In the genomic region with DNA sequence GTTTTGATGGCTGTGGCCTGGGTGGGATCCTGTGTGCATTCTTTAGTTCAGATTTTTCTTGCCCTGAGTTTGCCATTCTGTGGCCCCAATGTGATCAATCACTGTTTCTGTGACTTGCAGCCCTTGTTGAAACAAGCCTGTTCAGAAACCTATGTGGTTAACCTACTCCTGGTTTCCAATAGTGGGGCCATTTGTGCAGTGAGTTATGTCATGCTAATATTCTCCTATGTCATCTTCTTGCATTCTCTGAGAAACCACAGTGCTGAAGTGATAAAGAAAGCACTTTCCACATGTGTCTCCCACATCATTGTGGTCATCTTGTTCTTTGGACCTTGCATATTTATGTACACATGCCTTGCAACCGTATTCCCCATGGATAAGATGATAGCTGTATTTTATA, we compare ENCODE assay signal across 33 cellular contexts. TPM values are rescaled to one million over a fixed set of nuclear protein-coding genes. Genes with fewer than 3 reads are reported as not detected.
DNase-seq lines count a peak whose midpoint lies in the region; ATAC-seq, FAIRE-seq and TF ChIP-seq lines count a peak whose summit lies in the region.
"Had no signal": no experiment of that assay in that cellular context is flagged by ENCODE, and none has a peak within 500 bp of the region (broad histone marks: within the 10 kb centered on the region; RNA-seq: fewer than 3 reads in every experiment).

No MANE protein-coding gene starts in this region.

- H3K36me3 Mint-ChIP-seq in type B pancreatic cell: peaks cover 3% of the 10 kb centered on the region
- H3K36me3 Mint-ChIP-seq: activated CD4-positive, alpha-beta memory T cell treated with anti-CD3 and anti-CD28 coated beads for 36 hours; stimulated activated memory B cell treated with anti-CD40 and anti-IgM and Interleukin-4, amounts not matched to agents 10 μg/mL and 1 μg/mL and 100 μg/mL, for 72 hours had no signal

- FAIRE-seq in GM12891 (lab: Jason Lieb, UNC): no peak
- FAIRE-seq: HepG2 had no signal

- TF ChIP-seq POLR2A in GM12891 (IDR thresholded peaks at IDR 0.05; ENCODE audit: low read depth, low read length): no peak

- H3K4me1 Mint-ChIP-seq in type B pancreatic cell (ENCODE audit: unreplicated experiment): no peaks in the 10 kb centered on the region
- H3K4me1 Mint-ChIP-seq: naive thymus-derived CD4-positive, alpha-beta T cell; stimulated activated memory B cell treated with anti-CD40 and anti-IgM and Interleukin-4, amounts not matched to agents 10 μg/mL and 1 μg/mL and 100 μg/mL, for 72 hours had no signal

- DNase-seq in NOMO-1 treated with DMSO at 0.1 percent for 48 hours (lab: John Stamatoyannopoulos, UW; ENCODE audit: unreplicated experiment): peak; percentile 37
- DNase-seq in NOMO-1 treated with dmso at 0.1 percent for 144 hours (lab: John Stamatoyannopoulos, UW; ENCODE audit: unreplicated experiment): no peak
- no peak for DNase-seq in GM12891 (ENCODE audit: insufficient read length, low spot score)
- no peak for DNase-seq in type B pancreatic cell (ENCODE audit: extremely low spot score, unreplicated experiment)
- no peak for DNase-seq in posterior vena cava (ENCODE audit: low spot score)
- no peak for DNase-seq in NCI-H446 (lab: John Stamatoyannopoulos, UW)
- DNase-seq: activated CD4-positive, alpha-beta memory T cell treated with anti-CD3 and anti-CD28 coated beads for 36 hours; activated CD4-positive, CD25-positive, alpha-beta regulatory T cell treated with anti-CD3 and anti-CD28 coated beads, Interleukin-2, amount 50 U/mL, for 72 hours; activated CD8-positive, alpha-beta memory T cell treated with anti-CD3 and anti-CD28 coated beads, Interleukin-2, amount 50 U/mL, for 48 hours; activated naive CD4-positive, alpha-beta T cell treated with anti-CD3 and anti-CD28 coated beads for 36 hours; C1 segment of cervical spinal cord; caudate nucleus; DMS53; effector memory CD8-positive, alpha-beta T cell; hypothalamus; Karpas-422; lower lobe of right lung; naive thymus-derived CD4-positive, alpha-beta T cell; NCI-H1436 treated with DMSO at 0.1 percent for 48 hours; NCI-H2081 treated with DMSO at 0.1 percent for 48 hours; NCI-H2227 treated with DMSO at 0.1 percent for 48 hours; NCI-H69; SIG-M5; trophoblast cell had no signal

- no peak overlapping the region for H3K4me3 Mint-ChIP-seq in type B pancreatic cell
- H3K4me3 Mint-ChIP-seq: activated CD4-positive, alpha-beta memory T cell treated with anti-CD3 and anti-CD28 coated beads for 36 hours; activated naive CD4-positive, alpha-beta T cell treated with anti-CD3 and anti-CD28 coated beads for 36 hours; effector memory CD8-positive, alpha-beta T cell; naive thymus-derived CD4-positive, alpha-beta T cell; stimulated activated memory B cell treated with anti-CD40 and anti-IgM and Interleukin-4, amounts not matched to agents 10 μg/mL and 1 μg/mL and 100 μg/mL, for 72 hours had no signal

- no peak overlapping the region for H3K27ac Mint-ChIP-seq in type B pancreatic cell
- H3K27ac Mint-ChIP-seq: activated CD4-positive, alpha-beta memory T cell treated with anti-CD3 and anti-CD28 coated beads for 36 hours; activated naive CD4-positive, alpha-beta T cell treated with anti-CD3 and anti-CD28 coated beads for 36 hours; effector memory CD8-positive, alpha-beta T cell; naive thymus-derived CD4-positive, alpha-beta T cell; stimulated activated memory B cell treated with anti-CD40 and anti-IgM and Interleukin-4, amounts not matched to agents 10 μg/mL and 1 μg/mL and 100 μg/mL, for 72 hours had no signal

- TF ChIP-seq CTCF in type B pancreatic cell (conservative IDR thresholded peaks at IDR 0.05): no peak

- no peaks in the 10 kb centered on the region for H3K9me3 Mint-ChIP-seq in type B pancreatic cell

- intact Hi-C loops in posterior vena cava (cut with DNase I): no loop called here

- H3K27me3 Mint-ChIP-seq in type B pancreatic cell: no peaks in the 10 kb centered on the region
- H3K27me3 Mint-ChIP-seq: activated CD4-positive, alpha-beta memory T cell treated with anti-CD3 and anti-CD28 coated beads for 36 hours; effector memory CD8-positive, alpha-beta T cell; naive thymus-derived CD4-positive, alpha-beta T cell; stimulated activated memory B cell treated with anti-CD40 and anti-IgM and Interleukin-4, amounts not matched to agents 10 μg/mL and 1 μg/mL and 100 μg/mL, for 72 hours had no signal

- peak; percentile 76 for ATAC-seq in GM21360 (IDR thresholded peaks at IDR 0.05; ENCODE audit: unreplicated experiment)
- peak; percentile 85 for ATAC-seq in HG03469 (IDR thresholded peaks at IDR 0.05; ENCODE audit: unreplicated experiment)
- ATAC-seq: effector memory CD8-positive, alpha-beta T cell; HepG2; lower lobe of right lung; naive thymus-derived CD4-positive, alpha-beta T cell; stimulated activated memory B cell treated with anti-CD40 and anti-IgM and Interleukin-4, amounts not matched to agents 10 μg/mL and 1 μg/mL and 100 μg/mL, for 72 hours had no signal

TF ChIP-seq in GM12891, 5 proteins besides CTCF, POLR2A, EP300 and RAD21:
- TF ChIP-seq TAF1 (IDR thresholded peaks at IDR 0.05; ENCODE audit: low read depth, low read length) (no peak), POU2F2 (IDR thresholded peaks at IDR 0.05; ENCODE audit: low read depth, low read length) (no peak), PAX5 (IDR thresholded peaks at IDR 0.05; ENCODE audit: insufficient read depth, low read length, severe bottlenecking) (no peak), POLR2AphosphoS5 (IDR thresholded peaks at IDR 0.05; ENCODE audit: low read depth, low read length) (no peak), SPI1 (IDR thresholded peaks at IDR 0.05; ENCODE audit: low read depth, low read length) (no peak)

RNA-seq across cellular contexts. Expression of gene OR4C16, which starts 0.6 kb away (rescaled TPM):
- not detected for polyA plus RNA-seq in GM12891 (2012; ENCODE audit: low read depth, missing spikeins)
- not detected in 2 replicates for total RNA-seq in type B pancreatic cell (ENCODE audit: low replicate concordance)
- total RNA-seq in posterior vena cava: not detected
- total RNA-seq: activated CD4-positive, alpha-beta memory T cell treated with anti-CD3 and anti-CD28 coated beads for 36 hours; activated naive CD4-positive, alpha-beta T cell treated with anti-CD3 and anti-CD28 coated beads for 36 hours; epithelial cell of proximal tubule; glomerular endothelial cell; HepG2; lower lobe of right lung; naive thymus-derived CD4-positive, alpha-beta T cell; subcutaneous adipose tissue; T-helper 2 cell treated with Interferon-gamma antibody and Interleukin-4, amounts not matched to agents 100 ng/mL and 5 ng/mL, for 36 hours had no signal
- polyA plus RNA-seq: adipose tissue; HepG2; naive thymus-derived CD4-positive, alpha-beta T cell had no signal

RNA-seq across cellular contexts. Expression of gene OR4C15, which starts 18.3 kb away (rescaled TPM):
- polyA plus RNA-seq in GM12891 (2012; ENCODE audit: low read depth, missing spikeins): not detected
- total RNA-seq in type B pancreatic cell (ENCODE audit: low replicate concordance) (not detected in 2 replicates), posterior vena cava (not detected)
- total RNA-seq: activated CD4-positive, alpha-beta memory T cell treated with anti-CD3 and anti-CD28 coated beads for 36 hours; activated naive CD4-positive, alpha-beta T cell treated with anti-CD3 and anti-CD28 coated beads for 36 hours; epithelial cell of proximal tubule; glomerular endothelial cell; HepG2; lower lobe of right lung; naive thymus-derived CD4-positive, alpha-beta T cell; subcutaneous adipose tissue; T-helper 2 cell treated with Interferon-gamma antibody and Interleukin-4, amounts not matched to agents 100 ng/mL and 5 ng/mL, for 36 hours had no signal
- polyA plus RNA-seq: adipose tissue; HepG2; naive thymus-derived CD4-positive, alpha-beta T cell had no signal

RNA-seq across cellular contexts. Expression of gene OR4C11, which starts 34.9 kb away (rescaled TPM):
- polyA plus RNA-seq in GM12891 (2012; ENCODE audit: low read depth, missing spikeins): not detected
- total RNA-seq in type B pancreatic cell (ENCODE audit: low replicate concordance): not detected in 2 replicates
- total RNA-seq in posterior vena cava: not detected
- total RNA-seq: activated CD4-positive, alpha-beta memory T cell treated with anti-CD3 and anti-CD28 coated beads for 36 hours; activated naive CD4-positive, alpha-beta T cell treated with anti-CD3 and anti-CD28 coated beads for 36 hours; epithelial cell of proximal tubule; glomerular endothelial cell; HepG2; lower lobe of right lung; naive thymus-derived CD4-positive, alpha-beta T cell; subcutaneous adipose tissue; T-helper 2 cell treated with Interferon-gamma antibody and Interleukin-4, amounts not matched to agents 100 ng/mL and 5 ng/mL, for 36 hours had no signal
- polyA plus RNA-seq: adipose tissue; HepG2; naive thymus-derived CD4-positive, alpha-beta T cell had no signal
